21 cellular contexts compared by ENCODE assay signal in genomic region chr16:19664166-19664565, GRCh38.
"Had no signal": no experiment of that assay in that cellular context is flagged by ENCODE, and none has a peak within 500 bp of the region (broad histone marks: within the 10 kb centered on the region; RNA-seq: fewer than 3 reads in every experiment).

No MANE protein-coding gene starts in this region.

- DNase-seq: KBM-7, MV-4-11, NCI-H1048, NCI-H1105, NCI-H1417, NCI-H1436 treated with DMSO at 0.1 percent for 48 hours, NCI-H1694, NCI-H187 treated with DMSO at 0.1 percent for 48 hours, NCI-H2029 treated with DMSO at 0.1 percent for 48 hours, NCI-H2171 treated with DMSO at 0.1 percent for 48 hours, NCI-H2227 treated with DMSO at 0.1 percent for 48 hours, NCI-H446, NCI-H510A, NCI-H524 treated with DMSO at 0.1 percent for 48 hours, NCI-H69, NCI-H774, Right ventricle myocardium superior, RPMI8226, SIG-M5, SK-N-SH had no signal

- H3K27ac ChIP-seq: SJSA1 had no signal

- H3K4me3 ChIP-seq: SJSA1 had no signal

- H3K27me3 ChIP-seq: SJSA1 had no signal

- H3K9me3 ChIP-seq: SJSA1, SK-N-SH had no signal
